Comparison of ENCODE assay signal across 8 cellular contexts in genomic region chr6:53795702-53796450, GRCh38. TPM values are rescaled to one million over a fixed set of nuclear protein-coding genes. Genes with fewer than 3 reads are reported as not detected.
DNase-seq lines count a peak whose midpoint lies in the region; ATAC-seq and TF ChIP-seq lines count a peak whose summit lies in the region.

No MANE protein-coding gene starts in this region.

- WGBS in thyroid gland, 2 donors, result 6 to 10% methylated on average over 16 to 24 of the region's 47 CpGs

- peaks cover 3% of the 10 kb centered on the region for H3K9me3 Mint-ChIP-seq in mesothelial cell of epicardium

- H3K27me3 ChIP-seq in effector memory CD4-positive, alpha-beta T cell (replicated peaks; ENCODE audit: control insufficient read depth, insufficient read depth, low read length, poor library complexity, severe bottlenecking), result no peaks in the 10 kb centered on the region
- H3K27me3 ChIP-seq in thyroid gland, result no peaks in the 10 kb centered on the region

- peak overlapping the region; percentile 92 for H3K4me3 ChIP-seq in effector memory CD4-positive, alpha-beta T cell (ENCODE audit: insufficient read depth, low read depth, low read length, poor library complexity, severe bottlenecking)
- peak overlapping the region; percentile 4 to 83 (median 76) for H3K4me3 ChIP-seq in thyroid gland (replicated peaks in 1 of 3)

- TF ChIP-seq POLR2A in thyroid gland (IDR thresholded peaks at IDR 0.05), result peak in 1 of 2 donors; percentile 24

- H3K4me3 Mint-ChIP-seq in T-helper 17 cell, result peak overlapping the region; percentile 98
- H3K4me3 Mint-ChIP-seq in mesothelial cell of epicardium, result peak overlapping the region; percentile 93

- intact Hi-C loops in thyroid gland (cut with DNase I), result loop anchor here (10.0 kb wide), 1 partner anchor 149 kb away; no protein-coding TSS in a partner anchor

- no peak for TF ChIP-seq CTCF in mesothelial cell of epicardium (IDR thresholded peaks at IDR 0.05; ENCODE audit: unreplicated experiment)
- TF ChIP-seq CTCF in thyroid gland (IDR thresholded peaks at IDR 0.05), result no peak

- H3K36me3 Mint-ChIP-seq in T-helper 17 cell (ENCODE audit: low read depth), result peaks cover 2% of the 10 kb centered on the region
- H3K36me3 Mint-ChIP-seq in mesothelial cell of epicardium, result peaks cover 3% of the 10 kb centered on the region

- peak; percentile 3 to 5 for DNase-seq in activated CD4-positive, alpha-beta T cell treated with anti-CD3 and anti-CD28 coated beads for 4 hours
- no peak for DNase-seq in activated CD4-positive, alpha-beta T cell treated with anti-CD3 and anti-CD28 coated beads, Interleukin-2, amount 50 U/mL, for 1 hour
- no peak for DNase-seq in T-helper 17 cell
- no peak for DNase-seq in effector memory CD4-positive, alpha-beta T cell
- peak in 1 of 2 experiments; percentile 56 for DNase-seq in mesothelial cell of epicardium (ENCODE audit: low spot score in 2 of 2, unreplicated experiment in 2 of 2)
- DNase-seq in thyroid gland, result peak; percentile 73 to 76
- no peak for DNase-seq in Kasumi-1 (lab: John Stamatoyannopoulos, UW)
- DNase-seq in OCI-M1 (lab: John Stamatoyannopoulos, UW), result no peak

- peaks cover 13% of the 10 kb centered on the region for H3K4me1 ChIP-seq in effector memory CD4-positive, alpha-beta T cell (ENCODE audit: control insufficient read depth, insufficient read depth, low read length, poor library complexity, severe bottlenecking)
- peaks cover 10 to 20% of the 10 kb centered on the region in 2 donors for H3K4me1 ChIP-seq in thyroid gland

- H3K4me1 Mint-ChIP-seq in T-helper 17 cell (peaks cover 43% of the 10 kb centered on the region), mesothelial cell of epicardium (peaks cover 45% of the 10 kb centered on the region)

- H3K27ac ChIP-seq in effector memory CD4-positive, alpha-beta T cell (ENCODE audit: insufficient read depth, low read length, poor library complexity, severe bottlenecking), result no peak overlapping the region
- peak overlapping the region; percentile 56 to 93 (median 87) for H3K27ac ChIP-seq in thyroid gland

- no peaks in the 10 kb centered on the region for H3K9me3 ChIP-seq in T-helper 17 cell (ENCODE audit: control insufficient read depth, low read length, poor library complexity, severe bottlenecking)
- H3K9me3 ChIP-seq in effector memory CD4-positive, alpha-beta T cell (ENCODE audit: control insufficient read depth, low read length), result no peaks in the 10 kb centered on the region
- H3K9me3 ChIP-seq in thyroid gland, result no peaks in the 10 kb centered on the region

- no peaks in the 10 kb centered on the region for H3K36me3 ChIP-seq in effector memory CD4-positive, alpha-beta T cell (ENCODE audit: control insufficient read depth, insufficient read depth, low read length)
- no peaks in the 10 kb centered on the region for H3K36me3 ChIP-seq in thyroid gland

- H3K27ac Mint-ChIP-seq in T-helper 17 cell (peak overlapping the region; percentile 88), mesothelial cell of epicardium (peak overlapping the region; percentile 92)

- ATAC-seq in T-helper 17 cell, result no peak

- H3K27me3 Mint-ChIP-seq in T-helper 17 cell (peaks cover 5% of the 10 kb centered on the region), mesothelial cell of epicardium (ENCODE audit: low read depth) (no peaks in the 10 kb centered on the region)

RNA-seq across cellular contexts. Expression of gene LRRC1, which starts 1.1 kb away (rescaled TPM):
- 1 to 10 TPM; 2.5 to 4.0 TPM for total RNA-seq in T-helper 17 cell
- total RNA-seq in mesothelial cell of epicardium, result 26.1 to 30.4 TPM (median 27.0 TPM) in 3 replicates
- total RNA-seq in thyroid gland, result 10 to 100 TPM; 41.7 to 52.4 (median 48.4) TPM

Comparison
In these comparisons a context has a peak if more than half of its experiments do, and no peak if none do; other contexts are left out.
1. DNase-seq: peak in activated CD4-positive, alpha-beta T cell treated with anti-CD3 and anti-CD28 coated beads for 4 hours (2 of 2) and thyroid gland (2 of 2); none in activated CD4-positive, alpha-beta T cell treated with anti-CD3 and anti-CD28 coated beads, Interleukin-2, amount 50 U/mL, for 1 hour (single experiment), T-helper 17 cell (0 of 3), effector memory CD4-positive, alpha-beta T cell (0 of 3), Kasumi-1 (0 of 2) and OCI-M1 (single experiment).